In the genomic region with DNA sequence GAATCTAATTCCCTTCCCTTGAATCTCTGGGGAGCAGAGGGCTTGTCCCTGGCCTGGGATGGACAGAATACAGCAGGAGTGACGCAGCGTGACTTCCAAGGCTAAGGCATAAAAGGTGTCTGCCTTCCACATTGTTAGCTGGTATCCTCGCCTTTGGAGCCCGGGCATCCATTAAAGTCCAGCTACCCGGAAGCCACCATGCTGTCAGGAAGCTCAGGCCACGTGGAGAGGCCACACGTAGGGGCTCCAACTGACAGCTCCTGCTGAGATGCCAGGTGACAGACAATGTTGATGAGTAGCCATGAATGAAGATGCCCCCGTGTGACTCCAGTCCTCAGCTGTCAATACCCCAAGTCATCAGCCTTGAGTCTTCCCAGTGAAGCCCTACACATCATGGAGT, we compare ENCODE assay signal across 21 cellular contexts.
"Had no signal": no experiment of that assay in that cellular context is flagged by ENCODE, and none has a peak within 500 bp of the region (broad histone marks: within the 10 kb centered on the region; RNA-seq: fewer than 3 reads in every experiment).

No MANE protein-coding gene starts in this region.

- H3K27ac Mint-ChIP-seq: naive thymus-derived CD4-positive, alpha-beta T cell; progenitor cell of endocrine pancreas had no signal

- H3K27me3 ChIP-seq: esophagus muscularis mucosa, gastrocnemius medialis, neutrophil, ovary, suprapubic skin, thyroid gland, upper lobe of left lung, vagina had no signal

- H3K4me1 ChIP-seq: esophagus muscularis mucosa, gastrocnemius medialis, heart right ventricle, left ventricle myocardium inferior, suprapubic skin, thyroid gland, upper lobe of left lung, vagina had no signal

- H3K36me3 ChIP-seq: esophagus muscularis mucosa, gastrocnemius medialis, heart right ventricle, left ventricle myocardium inferior, neutrophil, ovary, suprapubic skin, thyroid gland, upper lobe of left lung, vagina had no signal

- H3K9me3 ChIP-seq: esophagus muscularis mucosa, gastrocnemius medialis, left ventricle myocardium inferior, neutrophil, ovary, suprapubic skin, thyroid gland, upper lobe of left lung, vagina had no signal

- H3K4me3 Mint-ChIP-seq: naive thymus-derived CD4-positive, alpha-beta T cell had no signal

- H3K36me3 Mint-ChIP-seq: naive thymus-derived CD4-positive, alpha-beta T cell had no signal

- H3K4me2 ChIP-seq: smooth muscle cell had no signal

- H3K27ac ChIP-seq: epithelial cell of prostate, esophagus muscularis mucosa, gastrocnemius medialis, heart right ventricle, left ventricle myocardium inferior, neutrophil, ovary, suprapubic skin, thyroid gland, upper lobe of left lung, vagina had no signal

- DNase-seq: effector memory CD4-positive, alpha-beta T cell; gastrocnemius medialis; heart right ventricle; hypothalamus; left ventricle myocardium inferior; mesendoderm; naive thymus-derived CD4-positive, alpha-beta T cell; right cardiac atrium; stimulated activated CD4-positive, alpha-beta T cell treated with anti-CD3 and anti-CD28 coated beads, Interleukin-2, amount 100 ng/mL, for 48 hours; stimulated activated naive CD8-positive, alpha-beta T cell treated with anti-CD3 and anti-CD28 coated beads, Interleukin-15, Interleukin-2, amounts not matched to agents 100 U/mL and 50 U/mL, for 24 hours; thyroid gland; upper lobe of left lung had no signal

- ATAC-seq: gastrocnemius medialis; heart right ventricle; naive thymus-derived CD4-positive, alpha-beta T cell; right cardiac atrium; stimulated activated naive CD8-positive, alpha-beta T cell treated with anti-CD3 and anti-CD28 coated beads, Interleukin-15, Interleukin-2, amounts not matched to agents 100 U/mL and 50 U/mL, for 24 hours had no signal

- H3K4me3 ChIP-seq: esophagus muscularis mucosa, gastrocnemius medialis, heart right ventricle, left ventricle myocardium inferior, lung, ovary, smooth muscle cell, suprapubic skin, thyroid gland, upper lobe of left lung, vagina had no signal
